Comparison of ENCODE assay signal across 8 cellular contexts in genomic region chr1:27598902-27599528, GRCh38. TPM values are rescaled to one million over a fixed set of nuclear protein-coding genes. Genes with fewer than 3 reads are reported as not detected.
A peak's percentile ranks its signal among the peaks of the same experiment; 100 is the strongest.
DNase-seq lines count a peak whose midpoint lies in the region; FAIRE-seq and TF ChIP-seq lines count a peak whose summit lies in the region.

No MANE protein-coding gene starts in this region.

- DNase-seq in EL, result peak; percentile 75
- DNase-seq in NCI-H2196 treated with DMSO at 0.1 percent for 48 hours (lab: John Stamatoyannopoulos, UW; ENCODE audit: unreplicated experiment), result peak; percentile 42
- DNase-seq in amniotic epithelial cell (ENCODE audit: low read depth), result peak; percentile 78
- DNase-seq in hippocampal formation (lab: John Stamatoyannopoulos, UW), result peak; percentile 35 to 37
- DNase-seq in stimulated activated CD4-positive, alpha-beta T cell treated with anti-CD3 and anti-CD28 coated beads, Interleukin-15, amount 100 ng/mL, for 24 hours, result peak; percentile 63
- DNase-seq in DMS153 (lab: John Stamatoyannopoulos, UW), result no peak
- DNase-seq in GM12891 (ENCODE audit: insufficient read length, low spot score), result no peak
- DNase-seq in DMS114 treated with DMSO at 0.1 percent for 48 hours (lab: John Stamatoyannopoulos, UW; ENCODE audit: unreplicated experiment), result no peak

- no peak for TF ChIP-seq POLR2A in GM12891 (IDR thresholded peaks at IDR 0.05; ENCODE audit: low read depth, low read length)

- FAIRE-seq in GM12891 (lab: Jason Lieb, UNC), result no peak

TF ChIP-seq in GM12891, 5 proteins besides CTCF, POLR2A, EP300 and RAD21:
- no peak for TF ChIP-seq POU2F2 (IDR thresholded peaks at IDR 0.05; ENCODE audit: low read depth, low read length)
- no peak for TF ChIP-seq TAF1 (IDR thresholded peaks at IDR 0.05; ENCODE audit: low read depth, low read length)
- TF ChIP-seq POLR2AphosphoS5 (IDR thresholded peaks at IDR 0.05; ENCODE audit: low read depth, low read length), result no peak
- no peak for TF ChIP-seq SPI1 (IDR thresholded peaks at IDR 0.05; ENCODE audit: low read depth, low read length)
- no peak for TF ChIP-seq PAX5 (IDR thresholded peaks at IDR 0.05; ENCODE audit: insufficient read depth, low read length, severe bottlenecking)
TF ChIP-seq in GM12891: peak in this region for 0.

RNA-seq across cellular contexts. Expression of gene AHDC1, which starts 4.9 kb away (rescaled TPM):
- polyA plus RNA-seq in GM12891 (2012; ENCODE audit: low read depth, missing spikeins), result 6.8 TPM

RNA-seq across cellular contexts. Expression of gene FGR, which starts 36.0 kb away (rescaled TPM):
- 57.1 TPM for polyA plus RNA-seq in GM12891 (2012; ENCODE audit: low read depth, missing spikeins)

Comparison
In these comparisons a context has a peak if more than half of its experiments do, and no peak if none do; other contexts are left out.
1. DNase-seq: peak in EL (single experiment), NCI-H2196 treated with DMSO at 0.1 percent for 48 hours (single experiment), amniotic epithelial cell (single experiment), hippocampal formation (2 of 2) and stimulated activated CD4-positive, alpha-beta T cell treated with anti-CD3 and anti-CD28 coated beads, Interleukin-15, amount 100 ng/mL, for 24 hours (single experiment); none in DMS153 (single experiment), GM12891 (single experiment) and DMS114 treated with DMSO at 0.1 percent for 48 hours (single experiment).